21 cellular contexts compared by ENCODE assay signal in genomic region chr18:36020174-36020711, GRCh38. TPM values are rescaled to one million over a fixed set of nuclear protein-coding genes. Genes with fewer than 3 reads are reported as not detected.
DNase-seq lines count a peak whose midpoint lies in the region; ATAC-seq, FAIRE-seq and TF ChIP-seq lines count a peak whose summit lies in the region.
"Had no signal": no experiment of that assay in that cellular context is flagged by ENCODE, and none has a peak within 500 bp of the region (broad histone marks: within the 10 kb centered on the region; RNA-seq: fewer than 3 reads in every experiment).

No MANE protein-coding gene starts in this region.

- DNase-seq in A549 (ENCODE audit: low read depth in 1 of 2, low spot score in 1 of 2) (no peak), IMR-90 (no peak), T-cell (no peak), nephron progenitor cell (no peak)
- DNase-seq in activated CD4-positive, alpha-beta T cell treated with anti-CD3 and anti-CD28 coated beads for 48 hours: no peak
- DNase-seq: 8988T; Calu3; CD8-positive, alpha-beta T cell; DMS 273 treated with DMSO at 0.1 percent for 48 hours; DMS53; DND-41; EL; GOT3; H7; HFFc6 had no signal

- 88% methylated on average over 3 of the region's 3 CpGs for WGBS in A549 (ENCODE audit: missing lambda C conversion rate)
- WGBS in IMR-90 (ENCODE audit: extremely low coverage in 2 of 2, insufficient read length in 1 of 2), 2 experiments: no CpG with 5 or more reads among the region's 3 CpGs

- H4K5ac ChIP-seq in IMR-90 (ENCODE audit: low read depth, low read length): no peak overlapping the region

- no peak overlapping the region for H3K4ac ChIP-seq in IMR-90 (ENCODE audit: low read depth, low read length)

- TF ChIP-seq RAD21 in A549 (conservative IDR thresholded peaks at IDR 0.05 in 1 of 2, IDR thresholded peaks at IDR 0.05 in 1 of 2) (no peak), IMR-90 (IDR thresholded peaks at IDR 0.05; ENCODE audit: low read length) (no peak)

- no peak overlapping the region for H2BK15ac ChIP-seq in IMR-90 (ENCODE audit: low read depth, low read length)

- no peak overlapping the region for H4K91ac ChIP-seq in IMR-90 (ENCODE audit: insufficient read depth, low read depth, low read length)

- H3K4me2 ChIP-seq in A549 (no peak overlapping the region), IMR-90 (ENCODE audit: low read depth, low read length) (no peak overlapping the region)
- H3K4me2 ChIP-seq: BLaER1 treated with 17β-estradiol and CSF1 and Interleukin-3, amounts not matched to agents 10 nM and 100 nM had no signal

- in situ Hi-C loops in IMR-90 (cut with MboI; ENCODE audit: low sequenced_read_pairs): no loop called here

- H3K9me3 ChIP-seq in A549 (no peaks in the 10 kb centered on the region), IMR-90 (ENCODE audit: control insufficient read depth, insufficient read depth, low read length) (no peaks in the 10 kb centered on the region)
- H3K9me3 ChIP-seq: BLaER1 treated with 17β-estradiol and CSF1 and Interleukin-3, amounts not matched to agents 10 nM and 100 nM had no signal

- H3K4me3 Mint-ChIP-seq in T-cell: no peak overlapping the region
- no peak overlapping the region for H3K4me3 Mint-ChIP-seq in nephron progenitor cell
- H3K4me3 Mint-ChIP-seq: B cell; CD8-positive, alpha-beta T cell; HFFc6 had no signal

- no peak overlapping the region for H2AK5ac ChIP-seq in IMR-90 (ENCODE audit: low read depth, low read length)

- no peak overlapping the region for H3K4me3 ChIP-seq in A549
- H3K4me3 ChIP-seq in IMR-90 (ENCODE audit: insufficient read depth, low read depth, low read length): no peak overlapping the region
- H3K4me3 ChIP-seq: BLaER1 treated with 17β-estradiol and CSF1 and Interleukin-3, amounts not matched to agents 10 nM and 100 nM had no signal

- H2AK9ac ChIP-seq in IMR-90 (replicated peaks; ENCODE audit: low read depth, low read length, poor library complexity): no peak overlapping the region

- POLR2A ChIA-PET in A549 (lab: Yijun Ruan, JAX): no interaction called here
- POLR2A ChIA-PET in IMR-90 (lab: Charles Lee; ENCODE audit: unreplicated experiment): no interaction called here
- POLR2A ChIA-PET in T-cell (lab: Charles Lee): interaction anchor here in 1 of 2 donors (0.5 kb wide), 1 partner anchor 113 kb away, joined by 3 read pairs; no protein-coding TSS in a partner anchor

- no peak overlapping the region for H2BK5ac ChIP-seq in IMR-90 (ENCODE audit: low read depth, low read length, poor library complexity, severe bottlenecking)

- H3K4me1 Mint-ChIP-seq in T-cell (peaks cover 2 to 7% (median 6%) of the 10 kb centered on the region in 3 donors), nephron progenitor cell (no peaks in the 10 kb centered on the region)

- no peak overlapping the region for H3K27ac ChIP-seq in A549
- H3K27ac ChIP-seq in IMR-90 (ENCODE audit: insufficient read depth, low read length): no peak overlapping the region
- H3K27ac ChIP-seq: BLaER1 treated with 17β-estradiol and CSF1 and Interleukin-3, amounts not matched to agents 10 nM and 100 nM had no signal

- H3K9me3 Mint-ChIP-seq in T-cell: no peaks in the 10 kb centered on the region
- no peaks in the 10 kb centered on the region for H3K9me3 Mint-ChIP-seq in nephron progenitor cell
- H3K9me3 Mint-ChIP-seq: CD8-positive, alpha-beta T cell; HFFc6 had no signal

- dilution Hi-C loops in IMR-90 (cut with HindIII; ENCODE audit: low sequenced_read_pairs, unreplicated experiment): no loop called here

- H3K9me1 ChIP-seq in IMR-90 (ENCODE audit: insufficient read depth, low read length): peaks cover 4% of the 10 kb centered on the region; the same call in 1 of the 2 replicates

- ATAC-seq in A549 (no peak), IMR-90 (ENCODE audit: low read depth) (no peak), T-cell (replicated peaks in 1 of 4) (no peak), HG03139 (IDR thresholded peaks at IDR 0.05; ENCODE audit: unreplicated experiment) (no peak), GM18909 (IDR thresholded peaks at IDR 0.05; ENCODE audit: poor library complexity, unreplicated experiment) (no peak)
- ATAC-seq: CD8-positive, alpha-beta T cell; HCT116 had no signal

- no peaks in the 10 kb centered on the region for H3K79me1 ChIP-seq in IMR-90 (ENCODE audit: low read depth in 1 of 2, low read length in 2 of 2)

- H4K20me1 ChIP-seq in IMR-90 (ENCODE audit: insufficient read depth, low read length): no peaks in the 10 kb centered on the region

- H3K27me3 Mint-ChIP-seq in T-cell (no peaks in the 10 kb centered on the region), nephron progenitor cell (ENCODE audit: low read depth, poor library complexity) (no peaks in the 10 kb centered on the region)
- H3K27me3 Mint-ChIP-seq: B cell had no signal

- H3K27ac Mint-ChIP-seq in T-cell: peak overlapping the region; percentile 36 to 60
- peak overlapping the region; percentile 85 for H3K27ac Mint-ChIP-seq in nephron progenitor cell
- H3K27ac Mint-ChIP-seq: B cell; CD8-positive, alpha-beta T cell; HFFc6 had no signal

- no peaks in the 10 kb centered on the region for H3K27me3 ChIP-seq in IMR-90 (ENCODE audit: control insufficient read depth, insufficient read depth, low read length)
- H3K27me3 ChIP-seq: BLaER1 treated with 17β-estradiol and CSF1 and Interleukin-3, amounts not matched to agents 10 nM and 100 nM had no signal

- no peak overlapping the region for H3K23ac ChIP-seq in IMR-90 (ENCODE audit: low read depth, low read length)

- no peaks in the 10 kb centered on the region for H3K36me3 ChIP-seq in IMR-90 (ENCODE audit: control insufficient read depth, insufficient read depth, low read length)

- H3K4me1 ChIP-seq in A549 (no peaks in the 10 kb centered on the region), IMR-90 (ENCODE audit: control insufficient read depth, insufficient read depth, low read length) (peaks cover 5% of the 10 kb centered on the region)

- no peak overlapping the region for H2BK120ac ChIP-seq in IMR-90 (ENCODE audit: low read depth, low read length)

- TF ChIP-seq EP300 in A549 (IDR thresholded peaks at IDR 0.05): no peak

- H2BK20ac ChIP-seq in IMR-90 (ENCODE audit: low read depth, low read length): no peak overlapping the region

- no peak overlapping the region for H3K18ac ChIP-seq in IMR-90 (ENCODE audit: low read depth, low read length)

- CTCF ChIA-PET in A549 (lab: Yijun Ruan, JAX): interaction anchor here (1.3 kb wide), 1 partner anchor 9 kb away, joined by 3 read pairs; no protein-coding TSS in a partner anchor
- CTCF ChIA-PET in IMR-90 (lab: Yijun Ruan, JAX): no interaction called here
- CTCF ChIA-PET in T-cell (lab: Charles Lee): interaction anchor here (0.6 to 1.9 kb wide), 4 partner anchors 69 to 264 kb away, joined by 3 to 7 read pairs (median 4); no protein-coding TSS in a partner anchor

- H3K56ac ChIP-seq in IMR-90 (ENCODE audit: extremely low read depth, insufficient read depth, low read length): no peak overlapping the region

- H3K14ac ChIP-seq in IMR-90 (replicated peaks; ENCODE audit: low read depth, low read length): no peak overlapping the region

- H4K8ac ChIP-seq in IMR-90 (ENCODE audit: low read depth in 2 of 2, low read length in 2 of 2): no peak overlapping the region

- H3K36me3 Mint-ChIP-seq in T-cell (peaks cover 6% of the 10 kb centered on the region), nephron progenitor cell (ENCODE audit: low read depth) (peaks cover 21% of the 10 kb centered on the region)

- TF ChIP-seq POLR2A in A549 (IDR thresholded peaks at IDR 0.05; ENCODE audit: low read length) (no peak), IMR-90 (IDR thresholded peaks at IDR 0.05; ENCODE audit: low read depth, low read length) (no peak)

- FAIRE-seq in A549 (lab: Jason Lieb, UNC): no peak
- FAIRE-seq: GM12892 had no signal

- TF ChIP-seq CTCF in A549 (IDR thresholded peaks at IDR 0.05) (no peak), IMR-90 (conservative IDR thresholded peaks at IDR 0.05; ENCODE audit: low read depth, low read length) (no peak), nephron progenitor cell (IDR thresholded peaks at IDR 0.05) (no peak)

- no TSS peak for BruUV-seq in IMR-90 (replicated peaks; lab: Mats Ljungman, UMichigan)

- no peak overlapping the region for H2AFZ ChIP-seq in IMR-90 (replicated peaks; ENCODE audit: low read length, poor library complexity)

- no peak overlapping the region for H3K9ac ChIP-seq in IMR-90 (ENCODE audit: low read depth, low read length)
- H3K9ac ChIP-seq: BLaER1 treated with 17β-estradiol and CSF1 and Interleukin-3, amounts not matched to agents 10 nM and 100 nM had no signal

- intact Hi-C loops in IMR-90 (cut with micrococcal nuclease): loop anchor here (5.0 kb wide), 1 partner anchor 107 kb away; the partner anchor contains the start of genes ELP2 and SLC39A6

TF ChIP-seq in A549, 52 proteins besides CTCF, POLR2A, EP300 and RAD21:
- no peak for TF ChIP-seq EHMT2 (IDR thresholded peaks at IDR 0.05; ENCODE audit: low read depth)
- no peak for TF ChIP-seq BHLHE40 (IDR thresholded peaks at IDR 0.05; ENCODE audit: low read depth, low read length)
- peak; percentile 50 for TF ChIP-seq MAFK (IDR thresholded peaks at IDR 0.05; ENCODE audit: partially characterized antibody)
- no peak for TF ChIP-seq HES2 (IDR thresholded peaks at IDR 0.05)
- no peak for TF ChIP-seq KDM1A (IDR thresholded peaks at IDR 0.05; ENCODE audit: low read depth)

TF ChIP-seq in IMR-90, 13 proteins besides CTCF, POLR2A, EP300 and RAD21:
- TF ChIP-seq NFE2L2 (IDR thresholded peaks at IDR 0.05; ENCODE audit: low read depth, low read length) (no peak), MAFK (IDR thresholded peaks at IDR 0.05; ENCODE audit: low read depth, low read length) (peak; percentile 36)
TF ChIP-seq in IMR-90: peak in this region for 1.

RNA-seq across cellular contexts. Expression of gene RPRD1A, which starts 47.1 kb away (rescaled TPM):
- polyA plus RNA-seq in A549 (2011; rRNA removed) (40.1 and 58.2 TPM in 2 replicates), A549 (2017; fragmentation: RNase III; extraction: RNeasy Plus Mini Kit Qiagen cat#74134 plus additional on column Dnase treatment) (25.8 to 26.5 TPM (median 26.0 TPM) in 3 replicates), IMR-90 (2012; rRNA removed) (17.1 and 23.3 TPM in 2 replicates)
- 12.0 and 13.1 TPM in 2 replicates for polyA plus RNA-seq in A549 (2012; cell fraction: cytosol; rRNA removed)
- 15.1 and 16.6 TPM in 2 replicates for polyA plus RNA-seq in A549 (2012; cell fraction: nucleus; rRNA removed)
- polyA minus RNA-seq in A549 (2011; rRNA and poly(A)+ RNA removed): 22.6 and 23.2 TPM in 2 replicates
- total RNA-seq in IMR-90 (2012; rRNA removed) (27.2 and 49.7 TPM in 2 replicates), T-cell (10 to 100 TPM; 22.3 to 37.4 (median 36.8) TPM)
- polyA plus RNA-seq in IMR-90 (2012; cell fraction: cytosol; rRNA removed): 11.4 and 13.1 TPM in 2 replicates
- polyA plus RNA-seq in IMR-90 (2012; cell fraction: nucleus; rRNA removed; ENCODE audit: low replicate concordance): 32.2 and 55.0 TPM in 2 replicates
